ENCODE assay signal across 17 cellular contexts in the genomic region with DNA sequence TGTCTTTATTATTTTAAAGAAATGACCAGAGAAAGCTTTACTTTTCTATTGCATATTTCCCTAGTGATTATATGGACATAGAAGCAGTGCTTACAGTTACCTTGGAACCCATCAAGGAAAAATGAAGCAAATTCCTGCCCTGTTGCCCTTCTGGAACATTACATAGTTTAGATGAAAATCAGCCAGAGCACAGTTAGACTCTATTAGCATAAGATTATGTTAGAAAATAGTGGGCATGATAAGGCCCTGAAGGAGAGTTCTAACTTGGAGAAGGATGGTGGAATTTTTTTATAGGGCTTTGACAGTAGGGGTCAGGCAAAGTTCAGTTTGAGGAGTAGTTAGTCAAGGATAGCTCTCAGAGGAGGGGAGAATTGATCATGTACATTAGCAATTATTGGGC.
"Had no signal": no experiment of that assay in that cellular context is flagged by ENCODE, and none has a peak within 500 bp of the region (broad histone marks: within the 10 kb centered on the region; RNA-seq: fewer than 3 reads in every experiment).

No MANE protein-coding gene starts in this region.

- H3K27me3 Mint-ChIP-seq: activated CD4-positive, alpha-beta T cell treated with anti-CD3 and anti-CD28 coated beads for 36 hours; activated CD8-positive, alpha-beta T cell treated with anti-CD3 and anti-CD28 coated beads for 36 hours; stimulated activated naive CD8-positive, alpha-beta T cell treated with anti-CD3 and anti-CD28 coated beads, Interleukin-15, Interleukin-2, amounts not matched to agents 100 ng/mL and 50 ng/mL, for 24 hours had no signal

- DNase-seq: activated CD4-positive, alpha-beta T cell treated with anti-CD3 and anti-CD28 coated beads for 36 hours; activated CD8-positive, alpha-beta memory T cell treated with anti-CD3 and anti-CD28 coated beads, Interleukin-2, amount 50 U/mL, for 4 hours; activated CD8-positive, alpha-beta T cell treated with anti-CD3 and anti-CD28 coated beads for 36 hours; activated naive CD4-positive, alpha-beta T cell treated with Interleukin-2 at 50 U/mL for 16 hours; adrenal gland; cerebellar nuclear complex; dermis blood vessel endothelial cell; glutamatergic neuron; nephron progenitor cell; pancreas; stimulated activated CD4-positive, alpha-beta T cell treated with anti-CD3 and anti-CD28 coated beads, Interleukin-15, amount 100 ng/mL, for 24 hours; stimulated activated CD4-positive, alpha-beta T cell treated with anti-CD3 and anti-CD28 coated beads, Interleukin-4, amount 100 ng/mL, for 24 hours; T-helper 1 cell; testis; WERI-Rb-1 had no signal

- H3K4me3 ChIP-seq: adrenal gland, pancreas, testis had no signal

- H3K9me3 Mint-ChIP-seq: activated CD8-positive, alpha-beta T cell treated with anti-CD3 and anti-CD28 coated beads for 36 hours; nephron progenitor cell; stimulated activated naive CD8-positive, alpha-beta T cell treated with anti-CD3 and anti-CD28 coated beads, Interleukin-15, Interleukin-2, amounts not matched to agents 100 ng/mL and 50 ng/mL, for 24 hours had no signal

- H3K4me1 ChIP-seq: adrenal gland, testis had no signal

- H3K4me3 Mint-ChIP-seq: activated CD4-positive, alpha-beta T cell treated with anti-CD3 and anti-CD28 coated beads for 36 hours; activated CD8-positive, alpha-beta T cell treated with anti-CD3 and anti-CD28 coated beads for 36 hours; nephron progenitor cell; stimulated activated naive CD8-positive, alpha-beta T cell treated with anti-CD3 and anti-CD28 coated beads, Interleukin-15, Interleukin-2, amounts not matched to agents 100 ng/mL and 50 ng/mL, for 24 hours had no signal

- H3K27me3 ChIP-seq: adrenal gland, pancreas, testis had no signal

- H3K27ac ChIP-seq: adrenal gland, pancreas, testis, WERI-Rb-1 had no signal

- ATAC-seq: activated CD4-positive, alpha-beta T cell treated with anti-CD3 and anti-CD28 coated beads for 36 hours; activated CD8-positive, alpha-beta T cell treated with anti-CD3 and anti-CD28 coated beads for 36 hours; left lobe of liver; pancreas had no signal

- H3K9me3 ChIP-seq: adrenal gland, pancreas, testis had no signal

- H3K27ac Mint-ChIP-seq: activated CD4-positive, alpha-beta T cell treated with anti-CD3 and anti-CD28 coated beads for 36 hours; activated CD8-positive, alpha-beta T cell treated with anti-CD3 and anti-CD28 coated beads for 36 hours; nephron progenitor cell; stimulated activated naive CD8-positive, alpha-beta T cell treated with anti-CD3 and anti-CD28 coated beads, Interleukin-15, Interleukin-2, amounts not matched to agents 100 ng/mL and 50 ng/mL, for 24 hours had no signal

- H3K36me3 ChIP-seq: adrenal gland, pancreas, WERI-Rb-1 had no signal
